In genomic region chr19:37466798-37467607, GRCh38 we compare ENCODE assay signal across 1 cellular context.
TF ChIP-seq lines count a peak whose summit lies in the region.

Gene ZNF569, minus strand, starts transcription at chr19:37467444. Its CDS starts 22,523 bp downstream, at chr19:37444921.

TF ChIP-seq in A549, 52 proteins besides CTCF, POLR2A, EP300 and RAD21 (continued from another document):
- TF ChIP-seq GATA3 (IDR thresholded peaks at IDR 0.05; ENCODE audit: borderline replicate concordance) (peak; percentile 60; the same call in 1 of the 2 replicates), POLR2AphosphoS2 (conservative IDR thresholded peaks at IDR 0.05; ENCODE audit: low read length) (no peak), EHF (CRISPR knock-in tag; IDR thresholded peaks at IDR 0.05) (no peak), SREBF2 (IDR thresholded peaks at IDR 0.05) (no peak), PHF8 (IDR thresholded peaks at IDR 0.05; ENCODE audit: borderline replicate concordance, low read depth) (peak; percentile 70; the same call in 1 of the 2 replicates), ELK1 (IDR thresholded peaks at IDR 0.05; ENCODE audit: low read depth, low read length) (no peak), SMC3 (IDR thresholded peaks at IDR 0.05) (no peak), CBX2 (IDR thresholded peaks at IDR 0.05; ENCODE audit: borderline replicate concordance, low read depth) (no peak), RARB (CRISPR knock-in tag; IDR thresholded peaks at IDR 0.05) (no peak), CEBPB (IDR thresholded peaks at IDR 0.05) (0 out of 4 replicates have a peak, but pooled peaks of 1 of the 2 experiments have one; percentile 45), HES2 (IDR thresholded peaks at IDR 0.05) (no peak), JUN (IDR thresholded peaks at IDR 0.05) (peak; percentile 12 to 91; a peak in 3 of 5 replicates), USF2 (IDR thresholded peaks at IDR 0.05) (no peak), CHD4 (IDR thresholded peaks at IDR 0.05; ENCODE audit: borderline replicate concordance) (no peak), NFE2L2 (conservative IDR thresholded peaks at IDR 0.05; ENCODE audit: low read length) (no peak), TP53 (CRISPR knock-in tag; IDR thresholded peaks at IDR 0.05) (no peak), JUNB (IDR thresholded peaks at IDR 0.05) (no peak), HDAC2 (IDR thresholded peaks at IDR 0.05) (no peak; the same call in 1 of the 2 replicates), EHMT2 (IDR thresholded peaks at IDR 0.05; ENCODE audit: low read depth) (no peak), CBX8 (IDR thresholded peaks at IDR 0.05) (no peak), MAX (IDR thresholded peaks at IDR 0.05) (peak; percentile 80), CHD2 (IDR thresholded peaks at IDR 0.05; ENCODE audit: low read length, partially characterized antibody) (peak; percentile 55), FOXS1 (CRISPR knock-in tag; IDR thresholded peaks at IDR 0.05) (no peak), MAFK (IDR thresholded peaks at IDR 0.05; ENCODE audit: partially characterized antibody) (no peak), ESRRA (IDR thresholded peaks at IDR 0.05; ENCODE audit: borderline replicate concordance, low read length) (0 out of 2 replicates have a peak, but pooled peaks have one; percentile 67)
